19 cellular contexts compared by ENCODE assay signal in genomic region chr6:40352527-40353170, GRCh38.
DNase-seq lines count a peak whose midpoint lies in the region; ATAC-seq and TF ChIP-seq lines count a peak whose summit lies in the region.
"Had no signal": no experiment of that assay in that cellular context is flagged by ENCODE, and none has a peak within 500 bp of the region (broad histone marks: within the 10 kb centered on the region; RNA-seq: fewer than 3 reads in every experiment).

No MANE protein-coding gene starts in this region.

- no peak for TF ChIP-seq CTCF in endodermal cell (conservative IDR thresholded peaks at IDR 0.05)
- no peak for TF ChIP-seq CTCF in osteoblast (IDR thresholded peaks at IDR 0.05; ENCODE audit: extremely low read depth, low read depth, low read length)

- H3K4me1 Mint-ChIP-seq in endodermal cell = no peaks in the 10 kb centered on the region
- H3K4me1 Mint-ChIP-seq: CD4-positive, CD25-positive, alpha-beta regulatory T cell had no signal

- no peaks in the 10 kb centered on the region for H3K9me3 Mint-ChIP-seq in endodermal cell
- H3K9me3 Mint-ChIP-seq: CD4-positive, CD25-positive, alpha-beta regulatory T cell had no signal

- no peak overlapping the region for H2AFZ ChIP-seq in osteoblast (ENCODE audit: low read length)

- H3K4me2 ChIP-seq in osteoblast (ENCODE audit: insufficient read depth, low read length) = no peak overlapping the region

- no peaks in the 10 kb centered on the region for H3K79me2 ChIP-seq in osteoblast (ENCODE audit: insufficient read depth, low read length)

- H3K4me1 ChIP-seq in endodermal cell (ENCODE audit: control insufficient read depth, insufficient read depth, low read length) = peaks cover 4% of the 10 kb centered on the region
- no peaks in the 10 kb centered on the region for H3K4me1 ChIP-seq in osteoblast (ENCODE audit: insufficient read depth, low read length)
- H3K4me1 ChIP-seq: BE2C had no signal

- no peak overlapping the region for H3K9ac ChIP-seq in endodermal cell (ENCODE audit: extremely low read depth, low read length, poor library complexity, severe bottlenecking)

- ATAC-seq in GM19455 (IDR thresholded peaks at IDR 0.05; ENCODE audit: unreplicated experiment) = no peak

- H3K27me3 ChIP-seq in endodermal cell (ENCODE audit: control insufficient read depth, insufficient read depth, low read length, poor library complexity, severe bottlenecking) (no peaks in the 10 kb centered on the region), osteoblast (ENCODE audit: insufficient read depth, low read length) (no peaks in the 10 kb centered on the region)
- H3K27me3 ChIP-seq: BE2C had no signal

- no peak overlapping the region for H3K4me3 Mint-ChIP-seq in endodermal cell
- H3K4me3 Mint-ChIP-seq: CD4-positive, CD25-positive, alpha-beta regulatory T cell had no signal

- H3K27me3 Mint-ChIP-seq in endodermal cell (ENCODE audit: insufficient read depth) = no peaks in the 10 kb centered on the region
- H3K27me3 Mint-ChIP-seq: CD4-positive, CD25-positive, alpha-beta regulatory T cell had no signal

- no peaks in the 10 kb centered on the region for H3K36me3 Mint-ChIP-seq in endodermal cell (ENCODE audit: low read depth)
- H3K36me3 Mint-ChIP-seq: CD4-positive, CD25-positive, alpha-beta regulatory T cell had no signal

- no peaks in the 10 kb centered on the region for H4K20me1 ChIP-seq in osteoblast (ENCODE audit: insufficient read depth, low read length)

- H3K36me3 ChIP-seq in endodermal cell (ENCODE audit: control insufficient read depth, insufficient read depth, low read length) (no peaks in the 10 kb centered on the region), osteoblast (ENCODE audit: insufficient read depth, low read length) (no peaks in the 10 kb centered on the region)
- H3K36me3 ChIP-seq: BE2C had no signal

- H3K27ac ChIP-seq in endodermal cell (ENCODE audit: low read depth, low read length) (no peak overlapping the region), osteoblast (ENCODE audit: low read depth, low read length) (no peak overlapping the region)
- H3K27ac ChIP-seq: HL-60 had no signal

- DNase-seq in EH (ENCODE audit: low read depth) (peak; percentile 32), M059J (ENCODE audit: low read depth) (peak; percentile 85), endodermal cell (peak; percentile 42), osteoblast (ENCODE audit: insufficient read length, low spot score, missing footprints) (peak; percentile 10), HPDE6-E6E7 (ENCODE audit: extremely low spot score) (no peak), NCI-H2107 treated with DMSO at 0.1 percent for 48 hours (lab: John Stamatoyannopoulos, UW; ENCODE audit: unreplicated experiment) (no peak), NCI-H69 (lab: John Stamatoyannopoulos, UW) (no peak)
- DNase-seq: BE2C; CD4-positive, CD25-positive, alpha-beta regulatory T cell; COR-L47; DMS153; GOT3; NCI-H1694 treated with DMSO at 0.1 percent for 48 hours; NCI-H510A; NCI-H774; OCI-M1; SHP77 had no signal

- H3K9me3 ChIP-seq in endodermal cell (ENCODE audit: control insufficient read depth, low read length) (no peaks in the 10 kb centered on the region), osteoblast (ENCODE audit: low read depth, low read length) (no peaks in the 10 kb centered on the region)
- H3K9me3 ChIP-seq: BE2C had no signal

- no peak overlapping the region for H3K4me3 ChIP-seq in endodermal cell (ENCODE audit: low read length)
- H3K4me3 ChIP-seq in osteoblast (ENCODE audit: insufficient read depth, low read length) = no peak overlapping the region

- 85% methylated on average over 6 of the region's 6 CpGs for WGBS in endodermal cell (ENCODE audit: insufficient coverage in 1 of 2, insufficient read length in 1 of 2), 2 experiments

- no peak overlapping the region for H3K27ac Mint-ChIP-seq in endodermal cell
- H3K27ac Mint-ChIP-seq: CD4-positive, CD25-positive, alpha-beta regulatory T cell had no signal

Comparison
In these comparisons a context has a peak if more than half of its experiments do, and no peak if none do; other contexts are left out.
1. DNase-seq: peak in EH (single experiment), M059J (single experiment), endodermal cell (single experiment) and osteoblast (single experiment); none in HPDE6-E6E7 (single experiment), NCI-H2107 treated with DMSO at 0.1 percent for 48 hours (single experiment) and NCI-H69 (single experiment).